In genomic region chr1:39901486-39902120, GRCh38 we compare ENCODE assay signal across 8 cellular contexts. TPM values are rescaled to one million over a fixed set of nuclear protein-coding genes. Genes with fewer than 3 reads are reported as not detected.
A peak's percentile ranks its signal among the peaks of the same experiment; 100 is the strongest.
DNase-seq lines count a peak whose midpoint lies in the region; ATAC-seq, FAIRE-seq and TF ChIP-seq lines count a peak whose summit lies in the region.

Gene MYCL (minus strand): TSS chr1:39901917. CDS start chr1:39901434, 483 bp downstream.

- under 1% methylated on average over 55 of the region's 83 CpGs for WGBS in K562 (ENCODE audit: insufficient coverage, low coverage, missing lambda C conversion rate)

- BruUV-seq in K562 (replicated peaks; lab: Mats Ljungman, UMichigan): no TSS peak

- POLR2A ChIA-PET in K562 (lab: Yijun Ruan, JAX): interaction anchor here (0.5 to 3.0 kb wide), 20 partner anchors 9 to 492 kb away, joined by 3 to 21 read pairs (median 4); no protein-coding TSS in a partner anchor

- H3K9ac ChIP-seq in K562 (ENCODE audit: insufficient read depth in 1 of 2, low read depth in 2 of 2, low read length in 2 of 2): peak within 1 kb of the TSS; percentile 88 to 97

- 0 out of 2 replicates have a peak, but pooled peaks cover 2% of the 10 kb centered on the region for H3K9me3 ChIP-seq in K562 (replicated peaks; ENCODE audit: control insufficient read depth, insufficient read depth, low read depth, low read length)
- no peaks in the 10 kb centered on the region for H3K9me3 ChIP-seq in iPS-18c (ENCODE audit: control insufficient read depth, insufficient read depth, low read length)

- peak; percentile 98 for FAIRE-seq in GM12891 (lab: Jason Lieb, UNC)
- no peak for FAIRE-seq in K562 (lab: Jason Lieb, UNC)

- no peak for TF ChIP-seq RAD21 in K562 (CRISPR knock-in tag; conservative IDR thresholded peaks at IDR 0.05 in 1 of 2, IDR thresholded peaks at IDR 0.05 in 1 of 2)

- CTCF ChIA-PET in K562 (lab: Yijun Ruan, JAX; ENCODE audit: low intra/inter-chr PET ratio): interaction anchor here (0.6 to 2.9 kb wide), 5 partner anchors 17 to 102 kb away, joined by 3 to 43 read pairs (median 5); no protein-coding TSS in a partner anchor

- H3K4me2 ChIP-seq in K562 (ENCODE audit: insufficient read depth, low read length): peak within 1 kb of the TSS; percentile 86

- peaks cover 23% of the 10 kb centered on the region for H3K79me2 ChIP-seq in K562 (ENCODE audit: control insufficient read depth, insufficient read depth, low read length)

- peaks cover 3 to 14% of the 10 kb centered on the region in 2 experiments for H3K27me3 ChIP-seq in K562 (ENCODE audit: control insufficient read depth in 2 of 2, insufficient read depth in 2 of 2, low read length in 2 of 2)

- DNase-seq in GM12891 (ENCODE audit: insufficient read length, low spot score) (peak; percentile 82), HFF-Myc (ENCODE audit: extremely low read depth, low read depth) (no peak), NB4 (ENCODE audit: low read depth) (peak; percentile 76), T1000 (lab: John Stamatoyannopoulos, UW) (peak; percentile 35), K562 (ENCODE audit: extremely low read depth in 1 of 4, low spot score in 3 of 4) (peak; percentile 92 to 94 (median 93)), NK-92 (lab: John Stamatoyannopoulos, UW; ENCODE audit: unreplicated experiment) (no peak)

- TF ChIP-seq POLR2A in GM12891 (IDR thresholded peaks at IDR 0.05; ENCODE audit: low read depth, low read length) (no peak), NB4 (IDR thresholded peaks at IDR 0.05; ENCODE audit: extremely low read depth, insufficient read length) (no peak), K562 (conservative IDR thresholded peaks at IDR 0.05) (no peak)

- intact Hi-C loops in K562 (cut with micrococcal nuclease): loop anchor here (1.0 kb wide), 1 partner anchor 85 kb away; no protein-coding TSS in a partner anchor

- TF ChIP-seq CTCF in HFF-Myc (IDR thresholded peaks at IDR 0.05; ENCODE audit: low read depth, low read length, missing control alignments) (no peak), NB4 (IDR thresholded peaks at IDR 0.05; ENCODE audit: low read depth, low read length) (no peak), K562 (IDR thresholded peaks at IDR 0.05 in 2 of 3, conservative IDR thresholded peaks at IDR 0.05 in 1 of 3; ENCODE audit: insufficient read depth in 2 of 3, low read depth in 1 of 3, low read length in 3 of 3) (no peak; a peak in 1 of 6 replicates)

- H4K20me1 ChIP-seq in K562 (replicated peaks; ENCODE audit: control insufficient read depth, insufficient read depth, low read length): no peaks in the 10 kb centered on the region

- in situ Hi-C loops in K562 (cut with MboI): no loop called here

- peak; percentile 76 for ATAC-seq in K562

- peaks cover 4% of the 10 kb centered on the region for H3K9me1 ChIP-seq in K562 (ENCODE audit: control insufficient read depth, insufficient read depth, low read length)

- H3K27ac ChIP-seq in K562 (ENCODE audit: extremely low read depth, low read depth, low read length): peak within 1 kb of the TSS; percentile 64
- H3K27ac ChIP-seq in skin epidermis: peak within 1 kb of the TSS in 19 of 21 experiments; percentile 14 to 82 (median 59)

- H2AFZ ChIP-seq in K562 (ENCODE audit: low read depth, low read length): peak within 1 kb of the TSS; percentile 84

- peak within 1 kb of the TSS; percentile 57 for H3K4me3 ChIP-seq in HFF-Myc (replicated peaks; ENCODE audit: low read depth, low read length)
- H3K4me3 ChIP-seq in NB4 (ENCODE audit: low read depth, low read length): peak within 1 kb of the TSS; percentile 50
- peak within 1 kb of the TSS; percentile 80 for H3K4me3 ChIP-seq in K562
- peak within 1 kb of the TSS; percentile 88 for H3K4me3 ChIP-seq in iPS-18c (ENCODE audit: insufficient read depth, low read depth, low read length)
- peak within 1 kb of the TSS; percentile 49 to 74 (median 60) for H3K4me3 ChIP-seq in skin epidermis

- no peak for TF ChIP-seq EP300 in K562 (IDR thresholded peaks at IDR 0.05; ENCODE audit: low read length)

- H3K36me3 ChIP-seq in K562 (ENCODE audit: control insufficient read depth, insufficient read depth, low read length): no peaks in the 10 kb centered on the region; the same call in 2 of the 3 replicates

- peaks cover 30 to 35% of the 10 kb centered on the region in 2 experiments; a peak in 4 of 5 replicates for H3K4me1 ChIP-seq in K562 (replicated peaks in 1 of 2; ENCODE audit: control insufficient read depth in 2 of 2, insufficient read depth in 2 of 2, low read length in 2 of 2)

TF ChIP-seq in GM12891, 5 proteins besides CTCF, POLR2A, EP300 and RAD21:
- TF ChIP-seq POLR2AphosphoS5 (IDR thresholded peaks at IDR 0.05; ENCODE audit: low read depth, low read length): no peak
- no peak for TF ChIP-seq SPI1 (IDR thresholded peaks at IDR 0.05; ENCODE audit: low read depth, low read length)
- TF ChIP-seq PAX5 (IDR thresholded peaks at IDR 0.05; ENCODE audit: insufficient read depth, low read length, severe bottlenecking): no peak

TF ChIP-seq in K562, 482 proteins besides CTCF, POLR2A, EP300 and RAD21 (continues in another document):
- no peak for TF ChIP-seq SP1 (CRISPR knock-in tag; IDR thresholded peaks at IDR 0.05)
- TF ChIP-seq STAT5A (IDR thresholded peaks at IDR 0.05; ENCODE audit: borderline replicate concordance, low read length): no peak
- no peak for TF ChIP-seq SMAD2 (IDR thresholded peaks at IDR 0.05; ENCODE audit: low read depth, low read length)
- no peak for TF ChIP-seq TCFL5 (CRISPR knock-in tag; conservative IDR thresholded peaks at IDR 0.05)
- TF ChIP-seq TRIM28 (IDR thresholded peaks at IDR 0.05): no peak
- TF ChIP-seq E2F3 (CRISPR knock-in tag; IDR thresholded peaks at IDR 0.05): peak; percentile 72
- 0 out of 2 replicates have a peak, but pooled peaks have one; percentile 5 for TF ChIP-seq ZNF212 (CRISPR knock-in tag; IDR thresholded peaks at IDR 0.05)
- peak; percentile 41; the same call in 1 of the 2 replicates for TF ChIP-seq ZNF592 (IDR thresholded peaks at IDR 0.05)
- no peak for TF ChIP-seq NCOR1 (IDR thresholded peaks at IDR 0.05)
- TF ChIP-seq PHB (CRISPR knock-in tag; IDR thresholded peaks at IDR 0.05): 0 out of 2 replicates have a peak, but pooled peaks have one; percentile 76
- TF ChIP-seq ARNT (IDR thresholded peaks at IDR 0.05): no peak
- TF ChIP-seq JUN (IDR thresholded peaks at IDR 0.05; ENCODE audit: borderline replicate concordance, low read depth, low read length): no peak
- TF ChIP-seq JUN (CRISPR knock-in tag; IDR thresholded peaks at IDR 0.05; ENCODE audit: borderline replicate concordance): no peak
- TF ChIP-seq ZNF197 (CRISPR knock-in tag; IDR thresholded peaks at IDR 0.05; ENCODE audit: low read depth): peak; percentile 100

RNA-seq across cellular contexts. Expression of gene MYCL, which starts in this region (rescaled TPM):
- polyA plus RNA-seq in GM12891 (2012; ENCODE audit: low read depth, missing spikeins): 1.2 TPM
- 17.1 and 25.1 TPM in 2 replicates for total RNA-seq in K562 (2011; cell fraction: chromatin; rRNA removed; ENCODE audit: low replicate concordance)
- 30.7 and 32.6 TPM in 2 replicates for total RNA-seq in K562 (2011; cell fraction: nucleolus; rRNA removed)
- 27.3 and 29.5 TPM in 2 replicates for total RNA-seq in K562 (2011; cell fraction: nucleoplasm; rRNA removed)
- total RNA-seq in K562 (2014; rRNA removed) (18.8 and 22.5 TPM in 2 replicates), K562 (2014; rRNA removed; fragmentation: Illumina TruSeq; extraction: Trizol) (12.8 and 13.2 TPM in 2 replicates), K562 (2015; rRNA removed; fragmentation: Illumina TruSeq; extraction: Trizol) (3.8 and 4.3 TPM in 2 replicates), K562 (2021) (19.7 and 22.0 TPM in 2 replicates)
- polyA plus RNA-seq in K562 (2011; rRNA removed) (11.2 and 14.9 TPM in 2 replicates), K562 (2014; fragmentation: Illumina TruSeq; extraction: Trizol) (14.7 and 15.4 TPM in 2 replicates), K562 (2014; fragmentation: Nextera tagmentation; extraction: Ambion mirVana) (1 to 10 TPM; 3.5 to 4.0 TPM), K562 (2014; rRNA removed) (17.1 and 18.2 TPM in 2 replicates)
- 12.4 and 15.8 TPM in 2 replicates for polyA plus RNA-seq in K562 (2011; cell fraction: cytosol; rRNA removed)
- polyA plus RNA-seq in K562 (2011; cell fraction: nucleus; rRNA removed): 12.3 and 20.0 TPM in 2 replicates
- polyA plus RNA-seq in K562 (2012): 6.2 and 30.6 TPM in 2 replicates
- 12.1 and 17.8 TPM in 2 replicates for polyA minus RNA-seq in K562 (2011; rRNA and poly(A)+ RNA removed)
- 6.6 and 8.7 TPM in 2 replicates for polyA minus RNA-seq in K562 (2011; cell fraction: cytosol; rRNA and poly(A)+ RNA removed)
- polyA minus RNA-seq in K562 (2011; cell fraction: nucleus; rRNA and poly(A)+ RNA removed): 15.6 and 34.1 TPM in 2 replicates

Comparison
In these comparisons a context has a peak if more than half of its experiments do, and no peak if none do; other contexts are left out.
1. DNase-seq: peak in GM12891 (single experiment), NB4 (single experiment), T1000 (single experiment) and K562 (4 of 4); none in HFF-Myc (single experiment) and NK-92 (single experiment).
2. Peak in every context shown above with its lines, with median percentiles within 50 percentile points of each other: H3K4me3 ChIP-seq.